Comparison of ENCODE assay signal across 20 cellular contexts in the genomic region with DNA sequence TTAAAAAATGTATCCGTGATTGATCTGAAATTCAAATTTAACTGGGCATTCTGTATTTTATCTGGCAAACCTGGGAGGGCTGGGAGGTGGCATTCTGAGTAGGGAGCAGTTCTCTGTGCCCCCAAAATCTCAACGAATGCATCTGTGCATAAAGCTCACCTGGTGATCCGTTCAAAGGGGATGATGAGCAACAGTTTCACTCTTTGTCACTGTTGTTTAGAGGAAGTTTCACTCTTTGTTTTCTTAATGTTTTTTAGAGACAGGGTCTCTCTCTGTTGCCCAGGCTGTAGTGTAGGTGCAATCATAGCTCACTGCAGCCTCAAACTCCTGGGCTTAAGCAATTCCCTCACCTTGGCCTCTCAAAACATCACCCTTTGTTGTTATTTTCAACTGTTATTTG.
A peak's percentile ranks its signal among the peaks of the same experiment; 100 is the strongest.
DNase-seq lines count a peak whose midpoint lies in the region; ATAC-seq lines count a peak whose summit lies in the region.
"Had no signal": no experiment of that assay in that cellular context is flagged by ENCODE, and none has a peak within 500 bp of the region (broad histone marks: within the 10 kb centered on the region; RNA-seq: fewer than 3 reads in every experiment).

No MANE protein-coding gene starts in this region.

- peak; percentile 64 for ATAC-seq in GM18498 (IDR thresholded peaks at IDR 0.05; ENCODE audit: unreplicated experiment)
- peak; percentile 95 for ATAC-seq in GM19395 (IDR thresholded peaks at IDR 0.05; ENCODE audit: unreplicated experiment)
- ATAC-seq in HG02852 (IDR thresholded peaks at IDR 0.05; ENCODE audit: unreplicated experiment): peak; percentile 75
- peak; percentile 73 for ATAC-seq in HG03442 (IDR thresholded peaks at IDR 0.05; ENCODE audit: unreplicated experiment)
- ATAC-seq in HG03457 (IDR thresholded peaks at IDR 0.05; ENCODE audit: unreplicated experiment): no peak
- ATAC-seq: heart left ventricle, Panc1, right cardiac atrium had no signal

- no peak for DNase-seq in activated CD4-positive, CD25-positive, alpha-beta regulatory T cell (lab: John Stamatoyannopoulos, UW)
- DNase-seq in NCI-H446 (lab: John Stamatoyannopoulos, UW): no peak
- no peak for DNase-seq in AG08396 (ENCODE audit: low spot score)
- DNase-seq: activated naive CD8-positive, alpha-beta T cell treated with anti-CD3 and anti-CD28 coated beads, Interleukin-2, amount 10 ng/mL, durations not matched to agents 7 days and 5 days; activated T-cell treated with anti-CD3 and anti-CD28 coated beads, Interleukin-2, amount 50 U/mL, for 4 hours; Caco-2; esophagus squamous epithelium; GF-D8; heart left ventricle; mesenchymal stem cell; NCI-H1930; NCI-H524 treated with DMSO at 0.1 percent for 48 hours; right cardiac atrium; SK-N-SH had no signal
